15 cellular contexts compared by ENCODE assay signal in the genomic region with DNA sequence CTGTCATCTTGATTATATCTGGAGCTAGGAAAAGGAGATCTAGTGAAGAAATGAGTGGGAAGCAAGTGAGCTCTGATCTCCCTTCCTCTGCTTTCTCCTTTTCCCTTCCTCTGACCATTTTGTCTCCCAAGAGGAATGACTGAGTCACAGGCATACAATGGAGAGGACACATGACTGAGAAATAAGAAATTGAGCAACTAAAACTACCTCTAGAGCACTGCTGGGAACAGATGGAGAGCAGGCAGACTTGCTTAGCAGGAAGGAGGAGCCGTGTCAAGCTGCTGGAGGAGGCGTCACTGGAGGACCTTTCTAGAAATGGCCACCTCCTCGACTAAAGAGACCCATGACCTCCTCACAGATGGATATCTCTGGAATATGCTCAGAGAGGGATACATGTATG.
DNase-seq lines count a peak whose midpoint lies in the region; ATAC-seq and TF ChIP-seq lines count a peak whose summit lies in the region.
"Had no signal": no experiment of that assay in that cellular context is flagged by ENCODE, and none has a peak within 500 bp of the region (broad histone marks: within the 10 kb centered on the region; RNA-seq: fewer than 3 reads in every experiment).

No MANE protein-coding gene starts in this region.

- H2BK120ac ChIP-seq in trophoblast cell (ENCODE audit: insufficient read depth, low read length, poor library complexity): no peak overlapping the region

- H3K4me3 ChIP-seq in AG10803 (ENCODE audit: low read length): no peak overlapping the region
- H3K4me3 ChIP-seq in trophoblast cell (ENCODE audit: low read depth, low read length): no peak overlapping the region
- H3K4me3 ChIP-seq: BLaER1, mucosa of descending colon, pancreas, SJCRH30 had no signal

- H3K9me3 ChIP-seq in trophoblast cell (ENCODE audit: insufficient read depth, low read depth, low read length): no peaks in the 10 kb centered on the region
- H3K9me3 ChIP-seq: BLaER1, mucosa of descending colon, pancreas, SJCRH30 had no signal

- no CpG with 5 or more reads among the region's 3 CpGs for WGBS in trophoblast cell (ENCODE audit: extremely low coverage, insufficient coverage, insufficient read length)

- no peak overlapping the region for H4K12ac ChIP-seq in trophoblast cell (ENCODE audit: low read depth, low read length)

- H2AFZ ChIP-seq in trophoblast cell (ENCODE audit: insufficient read depth, low read length, poor library complexity): no peak overlapping the region

- no peak overlapping the region for H3K4ac ChIP-seq in trophoblast cell (ENCODE audit: low read depth, low read length)

- no peak overlapping the region for H3K27ac Mint-ChIP-seq in activated naive CD4-positive, alpha-beta T cell treated with anti-CD3 and anti-CD28 coated beads, Interleukin-2, amount 50 U/mL, for 72 hours

- no peaks in the 10 kb centered on the region for H3K79me1 ChIP-seq in trophoblast cell (ENCODE audit: low read length)

- H3K9ac ChIP-seq in trophoblast cell (ENCODE audit: low read length): no peak overlapping the region
- H3K9ac ChIP-seq: BLaER1 had no signal

- no peak overlapping the region for H3K23ac ChIP-seq in trophoblast cell (ENCODE audit: low read length)

- H3K14ac ChIP-seq in trophoblast cell (ENCODE audit: low read length): no peak overlapping the region

- no peak overlapping the region for H4K91ac ChIP-seq in trophoblast cell (ENCODE audit: low read depth, low read length)

- peaks cover 0 to 4% of the 10 kb centered on the region in 2 experiments for H3K4me1 ChIP-seq in trophoblast cell (ENCODE audit: control insufficient read depth in 1 of 2, insufficient read depth in 2 of 2, low read length in 2 of 2)
- H3K4me1 ChIP-seq: BLaER1, pancreas, SJCRH30 had no signal

- DNase-seq in AG10803 (ENCODE audit: low read depth) (peak; percentile 84), NCI-H226 (peak; percentile 26), epithelial cell of prostate (ENCODE audit: low read depth, low spot score) (peak; percentile 60), trophoblast cell (peak; percentile 64 to 83), NCI-H2107 treated with DMSO at 0.1 percent for 48 hours (lab: John Stamatoyannopoulos, UW; ENCODE audit: unreplicated experiment) (no peak), NCI-H2196 (lab: John Stamatoyannopoulos, UW; ENCODE audit: unreplicated experiment) (no peak)
- no peak for DNase-seq in activated naive CD4-positive, alpha-beta T cell treated with anti-CD3 and anti-CD28 coated beads, Interleukin-2, amount 50 U/mL, for 72 hours (ENCODE audit: low spot score in 2 of 2)
- no peak for DNase-seq in activated CD8-positive, alpha-beta memory T cell treated with anti-CD3 and anti-CD28 coated beads, Interleukin-2, amount 50 U/mL, for 48 hours
- DNase-seq: mucosa of descending colon; NCI-H146; pancreas; SJCRH30; stimulated activated CD4-positive, alpha-beta T cell treated with anti-CD3 and anti-CD28 coated beads, Interleukin-2, amount 100 ng/mL, for 48 hours; stimulated activated naive CD4-positive, alpha-beta T cell treated with Interleukin-2 at 50 U/mL for 16 hours had no signal

- no peak for TF ChIP-seq CTCF in AG10803 (conservative IDR thresholded peaks at IDR 0.05; ENCODE audit: low read length)

- H3K27me3 ChIP-seq in trophoblast cell (ENCODE audit: insufficient read depth, low read length): no peaks in the 10 kb centered on the region
- H3K27me3 ChIP-seq: BLaER1, pancreas, SJCRH30 had no signal

- no peak overlapping the region for H4K8ac ChIP-seq in trophoblast cell (ENCODE audit: low read depth, low read length)

- no peak for ATAC-seq in activated naive CD4-positive, alpha-beta T cell treated with anti-CD3 and anti-CD28 coated beads, Interleukin-2, amount 50 U/mL, for 72 hours
- ATAC-seq: mucosa of descending colon had no signal

- H3K9me3 Mint-ChIP-seq in activated naive CD4-positive, alpha-beta T cell treated with anti-CD3 and anti-CD28 coated beads, Interleukin-2, amount 50 U/mL, for 72 hours: no peaks in the 10 kb centered on the region

- H3K18ac ChIP-seq in trophoblast cell (ENCODE audit: low read length): no peak overlapping the region

- H3K4me2 ChIP-seq in trophoblast cell (ENCODE audit: low read length): no peak overlapping the region
- H3K4me2 ChIP-seq: BLaER1 had no signal

- H2BK12ac ChIP-seq in trophoblast cell (ENCODE audit: low read length): no peak overlapping the region

- H3K27ac ChIP-seq in epithelial cell of prostate: peak overlapping the region; percentile 65
- no peak overlapping the region for H3K27ac ChIP-seq in trophoblast cell (ENCODE audit: low read depth, low read length)
- H3K27ac ChIP-seq: BLaER1, pancreas, SJCRH30 had no signal

- H3K36me3 Mint-ChIP-seq in activated naive CD4-positive, alpha-beta T cell treated with anti-CD3 and anti-CD28 coated beads, Interleukin-2, amount 50 U/mL, for 72 hours: peaks cover 0 to 5% of the 10 kb centered on the region in 2 donors

- H2AK5ac ChIP-seq in trophoblast cell (ENCODE audit: low read length): no peak overlapping the region

- H2BK5ac ChIP-seq in trophoblast cell (ENCODE audit: low read depth, low read length, poor library complexity): no peak overlapping the region

- H3K36me3 ChIP-seq in trophoblast cell (ENCODE audit: control insufficient read depth in 1 of 2, insufficient read depth in 2 of 2, low read length in 2 of 2): no peaks in the 10 kb centered on the region
- H3K36me3 ChIP-seq: SJCRH30 had no signal

- H3K79me2 ChIP-seq in trophoblast cell (ENCODE audit: control insufficient read depth, insufficient read depth, low read length, poor library complexity): no peaks in the 10 kb centered on the region

Comparison
In these comparisons a context has a peak if more than half of its experiments do, and no peak if none do; other contexts are left out.
1. DNase-seq: peak in AG10803 (single experiment), NCI-H226 (single experiment), epithelial cell of prostate (single experiment) and trophoblast cell (2 of 2); none in NCI-H2107 treated with DMSO at 0.1 percent for 48 hours (single experiment), activated naive CD4-positive, alpha-beta T cell treated with anti-CD3 and anti-CD28 coated beads, Interleukin-2, amount 50 U/mL, for 72 hours (0 of 2), NCI-H2196 (single experiment) and activated CD8-positive, alpha-beta memory T cell treated with anti-CD3 and anti-CD28 coated beads, Interleukin-2, amount 50 U/mL, for 48 hours (single experiment).